Comparison of ENCODE assay signal across 12 cellular contexts in the genomic region with DNA sequence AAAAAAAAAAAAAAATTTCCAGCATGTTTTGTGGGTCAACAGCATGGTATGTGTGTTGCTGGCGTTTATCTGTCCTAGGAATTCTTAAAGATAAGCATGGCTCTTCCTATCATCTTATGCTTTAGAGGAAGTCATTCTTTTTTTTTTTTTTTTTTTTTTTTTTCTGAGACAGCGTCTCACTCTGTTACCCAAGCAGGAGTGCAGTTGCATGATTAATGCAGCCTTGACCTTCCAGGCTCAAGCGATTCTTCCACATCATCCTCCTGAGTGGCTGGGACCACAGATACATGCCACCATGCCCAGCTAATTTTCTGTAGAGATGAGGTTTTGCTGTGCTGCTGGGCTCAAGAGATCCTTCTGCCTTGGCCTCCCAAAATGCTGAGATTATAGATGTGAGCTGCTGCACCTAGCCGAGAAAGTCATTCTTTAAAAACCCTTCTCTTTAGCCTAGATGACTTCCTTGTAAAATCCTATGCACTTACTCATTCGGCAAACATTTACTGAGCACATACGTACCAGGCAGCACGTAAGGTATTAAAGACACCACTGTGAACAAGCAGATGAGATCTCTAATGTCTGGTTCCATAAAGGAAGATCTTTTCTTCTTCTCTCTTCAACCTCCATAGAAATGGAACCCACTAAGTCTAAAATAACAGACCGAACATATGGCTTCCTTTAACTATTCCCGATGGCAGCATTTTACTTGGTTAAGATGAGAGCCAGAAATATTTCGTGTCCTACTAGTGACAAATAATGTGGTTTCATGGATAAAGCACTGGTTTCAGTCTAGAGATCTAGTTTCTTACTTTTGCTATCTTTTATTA.
DNase-seq lines count a peak whose midpoint lies in the region; FAIRE-seq and TF ChIP-seq lines count a peak whose summit lies in the region.
"Had no signal": no experiment of that assay in that cellular context is flagged by ENCODE, and none has a peak within 500 bp of the region (broad histone marks: within the 10 kb centered on the region; RNA-seq: fewer than 3 reads in every experiment).

No MANE protein-coding gene starts in this region.

- no peak overlapping the region for H3K4me3 ChIP-seq in astrocyte of the spinal cord (ENCODE audit: low read depth, low read length)
- H3K4me3 ChIP-seq: tibial artery had no signal

- TF ChIP-seq CTCF in astrocyte of the spinal cord (IDR thresholded peaks at IDR 0.05; ENCODE audit: low read depth, low read length) (no peak), GM13976 (IDR thresholded peaks at IDR 0.05; ENCODE audit: borderline replicate concordance, control extremely low read depth, extremely low read depth, insufficient read depth, missing control alignments) (no peak)

- DNase-seq in ACHN (peak; percentile 87), HTR-8/SVneo (ENCODE audit: insufficient read length, low spot score) (peak; percentile 23), astrocyte of the spinal cord (ENCODE audit: low read depth, low spot score) (peak; percentile 76), kidney tubule cell (ENCODE audit: low spot score) (peak; percentile 96), GM13976 (ENCODE audit: low spot score) (no peak), iPS-NIHi11 (ENCODE audit: low spot score) (no peak), NCI-H1694 treated with DMSO at 0.1 percent for 48 hours (lab: John Stamatoyannopoulos, UW) (no peak), NCI-H1105 (lab: John Stamatoyannopoulos, UW) (no peak)
- DNase-seq: activated naive CD8-positive, alpha-beta T cell treated with anti-CD3 and anti-CD28 coated beads, Interleukin-2, amount 50 U/mL, for 24 hours; AML-193; endodermal cell; tibial artery had no signal

- in situ Hi-C loops in ACHN (cut with HindIII; ENCODE audit: low pct_ligation_motif_present, low pct_unique_long_range_greater_than_20kb, low sequenced_read_pairs) (no loop called here), astrocyte of the spinal cord (cut with HindIII; ENCODE audit: low sequenced_read_pairs) (loop anchor here (25.0 kb wide), 1 partner anchor 107 kb away; no protein-coding TSS in a partner anchor), GM13976 (cut with MboI; ENCODE audit: low sequenced_read_pairs, unreplicated experiment) (no loop called here)

- no peak for FAIRE-seq in HTR-8/SVneo (lab: Jason Lieb, UNC)

Comparison
In these comparisons a context has a peak if more than half of its experiments do, and no peak if none do; other contexts are left out.
1. DNase-seq: peak in ACHN (single experiment), HTR-8/SVneo (single experiment), astrocyte of the spinal cord (single experiment) and kidney tubule cell (single experiment); none in GM13976 (single experiment), iPS-NIHi11 (single experiment), NCI-H1694 treated with DMSO at 0.1 percent for 48 hours (single experiment) and NCI-H1105 (single experiment).